1 cellular context compared by ENCODE assay signal in the genomic region with DNA sequence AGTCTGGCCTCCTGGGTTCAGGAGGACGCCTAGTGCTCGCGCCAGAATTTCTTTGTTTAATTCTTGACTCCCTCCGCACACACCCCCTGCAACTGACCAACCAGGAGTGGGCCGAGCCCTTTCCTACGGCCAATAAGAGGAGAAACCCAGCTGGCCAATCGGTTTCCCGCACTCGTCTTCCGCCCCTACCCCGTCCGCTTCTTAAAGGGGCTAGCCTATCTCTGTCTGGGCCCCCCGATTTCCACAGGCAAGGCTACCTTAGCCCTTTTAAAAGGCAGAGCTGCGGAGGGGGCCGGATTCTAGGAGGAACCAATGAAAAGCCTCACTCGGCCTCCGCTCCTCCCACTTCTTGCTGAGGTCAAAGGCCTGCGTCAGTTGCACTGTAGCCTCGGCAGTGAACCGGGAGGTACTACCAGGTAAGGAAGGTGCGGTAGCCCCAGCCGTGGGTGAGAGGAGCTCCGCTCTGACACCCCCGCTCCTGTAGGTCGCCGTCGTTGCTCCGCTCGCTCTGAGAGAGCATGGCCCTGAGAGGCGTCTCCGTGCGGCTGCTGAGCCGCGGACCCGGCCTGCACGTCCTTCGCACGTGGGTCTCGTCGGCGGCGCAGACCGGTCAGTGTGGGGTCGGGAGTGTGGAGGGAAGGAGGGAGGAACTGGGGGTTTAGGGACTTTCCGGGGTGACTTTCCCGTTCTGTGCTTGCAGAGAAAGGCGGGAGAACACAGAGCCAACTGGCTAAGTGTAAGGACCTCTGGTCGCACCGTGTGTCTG.
A peak's percentile ranks its signal among the peaks of the same experiment; 100 is the strongest.
TF ChIP-seq lines count a peak whose summit lies in the region.

A gene (plus strand): TSS at position 374 of the 766 bp plus-strand sequence. CDS start 145 bp downstream, at position 519.

TF ChIP-seq in HepG2, 621 proteins besides CTCF, POLR2A, EP300 and RAD21 (continued from another document):
- TF ChIP-seq, protein P1, sequence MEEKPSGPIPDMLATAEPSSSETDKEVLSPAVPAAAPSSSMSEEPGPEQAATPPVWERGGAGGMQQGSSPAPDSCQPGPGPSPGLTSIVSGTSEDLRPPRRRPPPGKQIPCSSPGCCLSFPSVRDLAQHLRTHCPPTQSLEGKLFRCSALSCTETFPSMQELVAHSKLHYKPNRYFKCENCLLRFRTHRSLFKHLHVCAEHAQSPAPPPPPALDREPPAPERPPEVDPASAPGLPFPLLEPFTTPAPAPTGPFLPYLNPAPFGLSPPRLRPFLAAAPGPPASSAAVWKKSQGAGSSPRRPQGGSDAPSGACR (CRISPR knock-in tag; IDR thresholded peaks at IDR 0.05), result no peak
- TF ChIP-seq, protein P2, sequence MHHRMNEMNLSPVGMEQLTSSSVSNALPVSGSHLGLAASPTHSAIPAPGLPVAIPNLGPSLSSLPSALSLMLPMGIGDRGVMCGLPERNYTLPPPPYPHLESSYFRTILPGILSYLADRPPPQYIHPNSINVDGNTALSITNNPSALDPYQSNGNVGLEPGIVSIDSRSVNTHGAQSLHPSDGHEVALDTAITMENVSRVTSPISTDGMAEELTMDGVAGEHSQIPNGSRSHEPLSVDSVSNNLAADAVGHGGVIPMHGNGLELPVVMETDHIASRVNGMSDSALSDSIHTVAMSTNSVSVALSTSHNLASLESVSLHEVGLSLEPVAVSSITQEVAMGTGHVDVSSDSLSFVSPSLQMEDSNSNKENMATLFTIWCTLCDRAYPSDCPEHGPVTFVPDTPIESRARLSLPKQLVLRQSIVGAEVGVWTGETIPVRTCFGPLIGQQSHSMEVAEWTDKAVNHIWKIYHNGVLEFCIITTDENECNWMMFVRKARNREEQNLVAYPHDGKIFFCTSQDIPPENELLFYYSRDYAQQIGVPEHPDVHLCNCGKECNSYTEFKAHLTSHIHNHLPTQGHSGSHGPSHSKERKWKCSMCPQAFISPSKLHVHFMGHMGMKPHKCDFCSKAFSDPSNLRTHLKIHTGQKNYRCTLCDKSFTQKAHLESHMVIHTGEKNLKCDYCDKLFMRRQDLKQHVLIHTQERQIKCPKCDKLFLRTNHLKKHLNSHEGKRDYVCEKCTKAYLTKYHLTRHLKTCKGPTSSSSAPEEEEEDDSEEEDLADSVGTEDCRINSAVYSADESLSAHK (CRISPR knock-in tag; IDR thresholded peaks at IDR 0.05; ENCODE audit: borderline replicate concordance), result no peak
- TF ChIP-seq, protein P3, sequence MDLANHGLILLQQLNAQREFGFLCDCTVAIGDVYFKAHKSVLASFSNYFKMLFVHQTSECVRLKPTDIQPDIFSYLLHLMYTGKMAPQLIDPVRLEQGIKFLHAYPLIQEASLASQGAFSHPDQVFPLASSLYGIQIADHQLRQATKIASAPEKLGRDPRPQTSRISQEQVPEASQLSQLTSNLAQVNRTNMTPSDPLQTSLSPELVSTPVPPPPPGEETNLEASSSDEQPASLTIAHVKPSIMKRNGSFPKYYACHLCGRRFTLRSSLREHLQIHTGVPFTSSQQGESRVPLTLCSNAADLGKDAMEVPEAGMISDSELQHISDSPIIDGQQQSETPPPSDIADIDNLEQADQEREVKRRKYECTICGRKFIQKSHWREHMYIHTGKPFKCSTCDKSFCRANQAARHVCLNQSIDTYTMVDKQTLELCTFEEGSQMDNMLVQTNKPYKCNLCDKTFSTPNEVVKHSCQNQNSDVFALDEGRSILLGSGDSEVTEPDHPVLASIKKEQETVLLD (CRISPR knock-in tag; IDR thresholded peaks at IDR 0.05; ENCODE audit: low read depth), result no peak
- peak; percentile 17; the same call in 1 of the 2 replicates for TF ChIP-seq RXRB (CRISPR knock-in tag; IDR thresholded peaks at IDR 0.05; ENCODE audit: borderline replicate concordance)
- peak; percentile 99 for TF ChIP-seq MAZ (IDR thresholded peaks at IDR 0.05; ENCODE audit: borderline replicate concordance, low read depth, low read length)
- peak; percentile 96 for TF ChIP-seq MAZ (CRISPR knock-in tag; IDR thresholded peaks at IDR 0.05; ENCODE audit: low read depth)
- peak; percentile 87 for TF ChIP-seq PHF20 (CRISPR knock-in tag; IDR thresholded peaks at IDR 0.05)
- TF ChIP-seq ZNF569 (CRISPR knock-in tag; IDR thresholded peaks at IDR 0.05; ENCODE audit: borderline replicate concordance), result 0 out of 2 replicates have a peak, but pooled peaks have one; percentile 54
- peak; percentile 36; the same call in 1 of the 2 replicates for TF ChIP-seq ZNF430 (CRISPR knock-in tag; IDR thresholded peaks at IDR 0.05)
- TF ChIP-seq SUZ12 (IDR thresholded peaks at IDR 0.05; ENCODE audit: low read depth, low read length), result no peak
- no peak for TF ChIP-seq GABPA (IDR thresholded peaks at IDR 0.05; ENCODE audit: low read depth, low read length)
- peak; percentile 69; the same call in 1 of the 2 replicates for TF ChIP-seq GABPA (CRISPR knock-in tag; IDR thresholded peaks at IDR 0.05; ENCODE audit: low read depth)
- peak; percentile 80 for TF ChIP-seq ZNF333 (CRISPR knock-in tag; IDR thresholded peaks at IDR 0.05; ENCODE audit: borderline replicate concordance)
- no peak for TF ChIP-seq FLYWCH1 (CRISPR knock-in tag; IDR thresholded peaks at IDR 0.05)
- TF ChIP-seq, protein P4, sequence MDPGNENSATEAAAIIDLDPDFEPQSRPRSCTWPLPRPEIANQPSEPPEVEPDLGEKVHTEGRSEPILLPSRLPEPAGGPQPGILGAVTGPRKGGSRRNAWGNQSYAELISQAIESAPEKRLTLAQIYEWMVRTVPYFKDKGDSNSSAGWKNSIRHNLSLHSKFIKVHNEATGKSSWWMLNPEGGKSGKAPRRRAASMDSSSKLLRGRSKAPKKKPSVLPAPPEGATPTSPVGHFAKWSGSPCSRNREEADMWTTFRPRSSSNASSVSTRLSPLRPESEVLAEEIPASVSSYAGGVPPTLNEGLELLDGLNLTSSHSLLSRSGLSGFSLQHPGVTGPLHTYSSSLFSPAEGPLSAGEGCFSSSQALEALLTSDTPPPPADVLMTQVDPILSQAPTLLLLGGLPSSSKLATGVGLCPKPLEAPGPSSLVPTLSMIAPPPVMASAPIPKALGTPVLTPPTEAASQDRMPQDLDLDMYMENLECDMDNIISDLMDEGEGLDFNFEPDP (CRISPR knock-in tag; conservative IDR thresholded peaks at IDR 0.05), result no peak
- TF ChIP-seq ZNF720 (CRISPR knock-in tag; IDR thresholded peaks at IDR 0.05), result no peak
- TF ChIP-seq ZBTB7A (CRISPR knock-in tag; IDR thresholded peaks at IDR 0.05), result peak; percentile 68; the same call in 1 of the 2 replicates
- no peak; the same call in 1 of the 2 replicates for TF ChIP-seq ZNF558 (CRISPR knock-in tag; IDR thresholded peaks at IDR 0.05; ENCODE audit: borderline replicate concordance)
- TF ChIP-seq, protein P5, sequence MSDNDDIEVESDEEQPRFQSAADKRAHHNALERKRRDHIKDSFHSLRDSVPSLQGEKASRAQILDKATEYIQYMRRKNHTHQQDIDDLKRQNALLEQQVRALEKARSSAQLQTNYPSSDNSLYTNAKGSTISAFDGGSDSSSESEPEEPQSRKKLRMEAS (IDR thresholded peaks at IDR 0.05), result peak; percentile 87
- TF ChIP-seq SRSF9 (IDR thresholded peaks at IDR 0.05; ENCODE audit: borderline replicate concordance, insufficient read depth, low read depth, low read length, poor library complexity, severe bottlenecking), result no peak
- peak; percentile 45; the same call in 1 of the 2 replicates for TF ChIP-seq ZNF775 (CRISPR knock-in tag; IDR thresholded peaks at IDR 0.05; ENCODE audit: borderline replicate concordance)
- peak; percentile 28; the same call in 1 of the 2 replicates for TF ChIP-seq FOXO1 (CRISPR knock-in tag; IDR thresholded peaks at IDR 0.05)
- peak; percentile 31; the same call in 1 of the 2 replicates for TF ChIP-seq NR2F6 (IDR thresholded peaks at IDR 0.05)
- TF ChIP-seq NR2F6 (CRISPR knock-in tag; IDR thresholded peaks at IDR 0.05), result no peak; the same call in 1 of the 2 replicates
- no peak for TF ChIP-seq ZBTB7B (CRISPR knock-in tag; IDR thresholded peaks at IDR 0.05)
- peak; percentile 81; the same call in 1 of the 2 replicates for TF ChIP-seq FOXK1 (CRISPR knock-in tag; IDR thresholded peaks at IDR 0.05; ENCODE audit: borderline replicate concordance, low read depth)
- TF ChIP-seq SIN3B (IDR thresholded peaks at IDR 0.05; ENCODE audit: low read length), result peak; percentile 82
- TF ChIP-seq ZSCAN20 (CRISPR knock-in tag; IDR thresholded peaks at IDR 0.05; ENCODE audit: borderline replicate concordance), result no peak
- peak; percentile 90 for TF ChIP-seq NFYC (CRISPR knock-in tag; IDR thresholded peaks at IDR 0.05)
- TF ChIP-seq, protein P6, sequence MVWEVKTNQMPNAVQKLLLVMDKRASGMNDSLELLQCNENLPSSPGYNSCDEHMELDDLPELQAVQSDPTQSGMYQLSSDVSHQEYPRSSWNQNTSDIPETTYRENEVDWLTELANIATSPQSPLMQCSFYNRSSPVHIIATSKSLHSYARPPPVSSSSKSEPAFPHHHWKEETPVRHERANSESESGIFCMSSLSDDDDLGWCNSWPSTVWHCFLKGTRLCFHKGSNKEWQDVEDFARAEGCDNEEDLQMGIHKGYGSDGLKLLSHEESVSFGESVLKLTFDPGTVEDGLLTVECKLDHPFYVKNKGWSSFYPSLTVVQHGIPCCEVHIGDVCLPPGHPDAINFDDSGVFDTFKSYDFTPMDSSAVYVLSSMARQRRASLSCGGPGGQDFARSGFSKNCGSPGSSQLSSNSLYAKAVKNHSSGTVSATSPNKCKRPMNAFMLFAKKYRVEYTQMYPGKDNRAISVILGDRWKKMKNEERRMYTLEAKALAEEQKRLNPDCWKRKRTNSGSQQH (CRISPR knock-in tag; IDR thresholded peaks at IDR 0.05; ENCODE audit: low read depth), result no peak
- TF ChIP-seq TAF15 (IDR thresholded peaks at IDR 0.05; ENCODE audit: low read depth, low read length, poor library complexity, severe bottlenecking), result no peak
- TF ChIP-seq MEIS2 (CRISPR knock-in tag; IDR thresholded peaks at IDR 0.05), result 0 out of 2 replicates have a peak, but pooled peaks have one; percentile 31
- TF ChIP-seq, protein P7, sequence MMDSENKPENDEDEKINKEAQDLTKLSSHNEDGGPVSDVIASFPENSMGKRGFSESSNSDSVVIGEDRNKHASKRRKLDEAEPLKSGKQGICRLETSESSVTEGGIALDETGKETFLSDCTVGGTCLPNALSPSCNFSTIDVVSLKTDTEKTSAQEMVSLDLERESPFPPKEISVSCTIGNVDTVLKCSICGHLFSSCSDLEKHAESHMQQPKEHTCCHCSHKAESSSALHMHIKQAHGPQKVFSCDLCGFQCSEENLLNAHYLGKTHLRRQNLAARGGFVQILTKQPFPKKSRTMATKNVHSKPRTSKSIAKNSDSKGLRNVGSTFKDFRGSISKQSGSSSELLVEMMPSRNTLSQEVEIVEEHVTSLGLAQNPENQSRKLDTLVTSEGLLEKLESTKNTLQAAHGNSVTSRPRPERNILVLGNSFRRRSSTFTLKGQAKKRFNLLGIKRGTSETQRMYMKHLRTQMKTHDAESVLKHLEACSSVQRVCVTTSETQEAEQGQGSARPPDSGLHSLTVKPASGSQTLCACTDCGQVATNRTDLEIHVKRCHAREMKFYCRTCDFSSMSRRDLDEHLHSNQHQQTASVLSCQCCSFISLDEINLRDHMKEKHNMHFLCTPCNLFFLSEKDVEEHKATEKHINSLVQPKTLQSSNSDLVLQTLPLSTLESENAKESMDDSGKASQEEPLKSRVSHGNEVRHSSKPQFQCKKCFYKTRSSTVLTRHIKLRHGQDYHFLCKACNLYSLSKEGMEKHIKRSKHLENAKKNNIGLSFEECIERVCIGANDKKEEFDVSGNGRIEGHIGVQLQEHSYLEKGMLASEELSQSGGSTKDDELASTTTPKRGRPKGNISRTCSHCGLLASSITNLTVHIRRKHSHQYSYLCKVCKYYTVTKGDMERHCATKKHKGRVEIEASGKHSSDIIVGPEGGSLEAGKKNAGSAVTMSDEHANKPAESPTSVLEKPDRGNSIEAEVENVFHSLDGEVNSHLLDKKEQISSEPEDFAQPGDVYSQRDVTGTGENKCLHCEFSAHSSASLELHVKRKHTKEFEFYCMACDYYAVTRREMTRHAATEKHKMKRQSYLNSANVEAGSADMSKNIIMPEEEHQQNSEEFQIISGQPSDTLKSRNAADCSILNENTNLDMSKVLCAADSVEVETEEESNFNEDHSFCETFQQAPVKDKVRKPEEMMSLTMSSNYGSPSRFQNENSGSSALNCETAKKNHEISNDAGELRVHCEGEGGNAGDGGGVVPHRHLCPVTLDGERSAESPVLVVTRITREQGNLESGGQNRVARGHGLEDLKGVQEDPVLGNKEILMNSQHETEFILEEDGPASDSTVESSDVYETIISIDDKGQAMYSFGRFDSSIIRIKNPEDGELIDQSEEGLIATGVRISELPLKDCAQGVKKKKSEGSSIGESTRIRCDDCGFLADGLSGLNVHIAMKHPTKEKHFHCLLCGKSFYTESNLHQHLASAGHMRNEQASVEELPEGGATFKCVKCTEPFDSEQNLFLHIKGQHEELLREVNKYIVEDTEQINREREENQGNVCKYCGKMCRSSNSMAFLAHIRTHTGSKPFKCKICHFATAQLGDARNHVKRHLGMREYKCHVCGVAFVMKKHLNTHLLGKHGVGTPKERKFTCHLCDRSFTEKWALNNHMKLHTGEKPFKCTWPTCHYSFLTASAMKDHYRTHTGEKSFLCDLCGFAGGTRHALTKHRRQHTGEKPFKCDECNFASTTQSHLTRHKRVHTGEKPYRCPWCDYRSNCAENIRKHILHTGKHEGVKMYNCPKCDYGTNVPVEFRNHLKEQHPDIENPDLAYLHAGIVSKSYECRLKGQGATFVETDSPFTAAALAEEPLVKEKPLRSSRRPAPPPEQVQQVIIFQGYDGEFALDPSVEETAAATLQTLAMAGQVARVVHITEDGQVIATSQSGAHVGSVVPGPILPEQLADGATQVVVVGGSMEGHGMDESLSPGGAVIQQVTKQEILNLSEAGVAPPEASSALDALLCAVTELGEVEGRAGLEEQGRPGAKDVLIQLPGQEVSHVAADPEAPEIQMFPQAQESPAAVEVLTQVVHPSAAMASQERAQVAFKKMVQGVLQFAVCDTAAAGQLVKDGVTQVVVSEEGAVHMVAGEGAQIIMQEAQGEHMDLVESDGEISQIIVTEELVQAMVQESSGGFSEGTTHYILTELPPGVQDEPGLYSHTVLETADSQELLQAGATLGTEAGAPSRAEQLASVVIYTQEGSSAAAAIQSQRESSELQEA (CRISPR knock-in tag; IDR thresholded peaks at IDR 0.05; ENCODE audit: not compliant biosample characterization), result peak; percentile 24
- TF ChIP-seq SRSF1 (optimal IDR thresholded peaks at IDR 0.05; ENCODE audit: low read depth, low read length), result peak; percentile 61
- TF ChIP-seq ZSCAN31 (CRISPR knock-in tag; IDR thresholded peaks at IDR 0.05; ENCODE audit: low read depth), result 0 out of 2 replicates have a peak, but pooled peaks have one; percentile 28
- TF ChIP-seq NFE2 (CRISPR knock-in tag; IDR thresholded peaks at IDR 0.05), result no peak
- TF ChIP-seq ATF7 (IDR thresholded peaks at IDR 0.05), result no peak
- TF ChIP-seq ATF7 (CRISPR knock-in tag; IDR thresholded peaks at IDR 0.05), result 0 out of 2 replicates have a peak, but pooled peaks have one; percentile 32
- no peak for TF ChIP-seq ZNF326 (CRISPR knock-in tag; IDR thresholded peaks at IDR 0.05; ENCODE audit: borderline replicate concordance)
- TF ChIP-seq ZNF235 (CRISPR knock-in tag; IDR thresholded peaks at IDR 0.05; ENCODE audit: borderline replicate concordance), result peak; percentile 65; the same call in 1 of the 2 replicates
- no peak for TF ChIP-seq NONO (IDR thresholded peaks at IDR 0.05)
- peak; percentile 70 for TF ChIP-seq NONO (CRISPR knock-in tag; conservative IDR thresholded peaks at IDR 0.05)
- TF ChIP-seq ZNF761 (CRISPR knock-in tag; conservative IDR thresholded peaks at IDR 0.05), result peak; percentile 43; the same call in 1 of the 2 replicates
- peak; percentile 57; the same call in 1 of the 2 replicates for TF ChIP-seq ZNF747 (CRISPR knock-in tag; IDR thresholded peaks at IDR 0.05; ENCODE audit: borderline replicate concordance)
